ENCODE assay signal across 8 cellular contexts in genomic region chr1:184838374-184838995, GRCh38.
DNase-seq lines count a peak whose midpoint lies in the region; TF ChIP-seq lines count a peak whose summit lies in the region.

No MANE protein-coding gene starts in this region.

- H3K4me3 Mint-ChIP-seq in glutamatergic neuron (ENCODE audit: unreplicated experiment) = no peak overlapping the region

- H3K4me3 ChIP-seq in lower leg skin (ENCODE audit: low read depth, poor library complexity, severe bottlenecking) = no peak overlapping the region
- no peak overlapping the region for H3K4me3 ChIP-seq in uterus

- no peaks in the 10 kb centered on the region for H3K36me3 ChIP-seq in uterus

- no peaks in the 10 kb centered on the region for H3K9me3 ChIP-seq in uterus

- peak overlapping the region; percentile 76 to 83 for H3K27ac ChIP-seq in uterus

- no peaks in the 10 kb centered on the region for H3K27me3 Mint-ChIP-seq in glutamatergic neuron (ENCODE audit: unreplicated experiment)

- no peaks in the 10 kb centered on the region for H3K27me3 ChIP-seq in uterus

- H3K9me3 Mint-ChIP-seq in glutamatergic neuron (ENCODE audit: unreplicated experiment) = no peaks in the 10 kb centered on the region

- 6 to 10% methylated on average over 5 of the region's 5 CpGs for WGBS in lower leg skin, 2 donors

- peaks cover 4 to 10% of the 10 kb centered on the region in 2 donors for H3K4me1 ChIP-seq in uterus

- peak; percentile 7 for DNase-seq in activated naive CD4-positive, alpha-beta T cell treated with Interleukin-2 at 50 U/mL for 16 hours
- DNase-seq in activated naive CD4-positive, alpha-beta T cell (lab: John Stamatoyannopoulos, UW) = no peak
- peak; percentile 75 for DNase-seq in brain pericyte (ENCODE audit: low read depth, low spot score)
- DNase-seq in lower leg skin (ENCODE audit: low spot score in 2 of 2) = peak; percentile 76 to 87
- peak; percentile 75 to 88 for DNase-seq in uterus
- DNase-seq in iPS-NIHi11 (ENCODE audit: low spot score) = no peak
- no peak for DNase-seq in NK-92 treated with Interleukin-12 subunit alpha and Interleukin-12 subunit beta, amount 100 ng/mL, for 24 hours (lab: John Stamatoyannopoulos, UW)
- DNase-seq in glutamatergic neuron = no peak

- H3K36me3 Mint-ChIP-seq in glutamatergic neuron (ENCODE audit: unreplicated experiment) = no peaks in the 10 kb centered on the region

- no peak overlapping the region for H3K27ac Mint-ChIP-seq in glutamatergic neuron (ENCODE audit: unreplicated experiment)

- TF ChIP-seq POLR2A in lower leg skin (IDR thresholded peaks at IDR 0.05) = no peak
- no peak for TF ChIP-seq POLR2A in uterus (IDR thresholded peaks at IDR 0.05)

- H3K4me1 Mint-ChIP-seq in glutamatergic neuron (ENCODE audit: low read depth, unreplicated experiment) = no peaks in the 10 kb centered on the region

- intact Hi-C loops in lower leg skin (cut with DNase I; ENCODE audit: low total_unique reads) = no loop called here
- intact Hi-C loops in uterus (cut with DNase I; ENCODE audit: low total_unique reads) = no loop called here

- TF ChIP-seq CTCF in lower leg skin (IDR thresholded peaks at IDR 0.05) (no peak), uterus (IDR thresholded peaks at IDR 0.05) (peak in 1 of 4 experiments; percentile 12), glutamatergic neuron (IDR thresholded peaks at IDR 0.05; ENCODE audit: partially characterized antibody, unreplicated experiment) (no peak)

Comparison
In these comparisons a context has a peak if more than half of its experiments do, and no peak if none do; other contexts are left out.
1. DNase-seq: peak in activated naive CD4-positive, alpha-beta T cell treated with Interleukin-2 at 50 U/mL for 16 hours (single experiment), brain pericyte (single experiment), lower leg skin (2 of 2) and uterus (2 of 2); none in activated naive CD4-positive, alpha-beta T cell (0 of 4), iPS-NIHi11 (single experiment), NK-92 treated with Interleukin-12 subunit alpha and Interleukin-12 subunit beta, amount 100 ng/mL, for 24 hours (single experiment) and glutamatergic neuron (single experiment).